ENCODE assay signal across 20 cellular contexts in the genomic region with DNA sequence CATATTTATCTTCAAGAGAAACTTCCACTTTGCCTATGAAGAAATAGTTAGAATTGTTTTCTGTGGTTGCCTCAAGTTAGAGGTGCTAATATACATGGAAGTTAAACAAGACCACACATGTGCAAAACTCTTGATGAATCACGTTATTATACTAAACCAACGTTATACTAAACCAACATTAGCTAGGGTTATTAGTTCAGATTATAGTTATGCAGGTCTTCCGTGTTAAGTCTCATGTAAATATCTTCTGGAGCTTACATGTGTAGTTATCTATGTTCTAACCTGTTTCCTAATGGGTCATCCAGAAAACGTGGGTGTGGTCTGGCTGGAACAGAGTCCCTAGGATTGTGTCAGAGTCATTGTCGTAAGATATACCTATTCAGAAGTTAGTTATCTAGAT.
DNase-seq lines count a peak whose midpoint lies in the region; ATAC-seq, FAIRE-seq and TF ChIP-seq lines count a peak whose summit lies in the region.
"Had no signal": no experiment of that assay in that cellular context is flagged by ENCODE, and none has a peak within 500 bp of the region (broad histone marks: within the 10 kb centered on the region; RNA-seq: fewer than 3 reads in every experiment).

No MANE protein-coding gene starts in this region.

- H3K4me2 ChIP-seq in mesendoderm (ENCODE audit: low read length) = no peak overlapping the region
- H3K4me2 ChIP-seq: GM23338 had no signal

- no peak for FAIRE-seq in bronchial epithelial cell (lab: Jason Lieb, UNC)
- FAIRE-seq: GM12878, GM18507 had no signal

- no peak overlapping the region for H4K5ac ChIP-seq in mesendoderm (ENCODE audit: low read length)

- no peak overlapping the region for H3K9ac ChIP-seq in mesendoderm (ENCODE audit: low read length)

- H2AK5ac ChIP-seq in mesendoderm (ENCODE audit: low read length) = no peak overlapping the region

- H2BK15ac ChIP-seq in mesendoderm (replicated peaks; ENCODE audit: low read depth) = peak overlapping the region; percentile 74

- H3K4ac ChIP-seq in mesendoderm (ENCODE audit: low read depth, low read length) = no peak overlapping the region

- no peaks in the 10 kb centered on the region for H3K27me3 ChIP-seq in bronchial epithelial cell (ENCODE audit: control insufficient read depth, insufficient read depth, low read length)
- H3K27me3 ChIP-seq in mesendoderm (ENCODE audit: insufficient read depth, low read length, poor library complexity) = no peaks in the 10 kb centered on the region
- H3K27me3 ChIP-seq in psoas muscle (ENCODE audit: insufficient read depth in 3 of 3, low read length in 2 of 3) = no peaks in the 10 kb centered on the region

- no CpG with 5 or more reads among the region's 5 CpGs for WGBS in mesendoderm (ENCODE audit: extremely low coverage, insufficient coverage, low lambda C conversion rate)
- WGBS in psoas muscle, 3 donors = 54 to 76% (median 72%) methylated on average over 5 of the region's 5 CpGs

- no peaks in the 10 kb centered on the region for H3K79me1 ChIP-seq in mesendoderm (ENCODE audit: low read length)

- H3K79me2 ChIP-seq in mesendoderm (ENCODE audit: control insufficient read depth, insufficient read depth, low read length) = no peaks in the 10 kb centered on the region

- TF ChIP-seq CTCF in bronchial epithelial cell (IDR thresholded peaks at IDR 0.05; ENCODE audit: insufficient read depth, low read length, severe bottlenecking) (no peak), psoas muscle (IDR thresholded peaks at IDR 0.05) (no peak)

- intact Hi-C loops in psoas muscle (cut with DNase I) = no loop called here

- peak; percentile 43 for DNase-seq in bronchial epithelial cell (ENCODE audit: low read depth)
- no peak for DNase-seq in mesendoderm
- no peak for DNase-seq in psoas muscle
- DNase-seq in A172 (ENCODE audit: low spot score) = no peak
- no peak for DNase-seq in NCI-H2171 (lab: John Stamatoyannopoulos, UW)
- no peak for DNase-seq in DMS153 treated with DMSO at 0.1 percent for 48 hours (lab: John Stamatoyannopoulos, UW; ENCODE audit: unreplicated experiment)
- DNase-seq: 8988T; C1 segment of cervical spinal cord; Calu3; CD4-positive, alpha-beta memory T cell; COR-L47; DMS153; DMS79; EL; GDM1; H9 had no signal

- H3K27ac ChIP-seq in mesendoderm (ENCODE audit: low read depth, low read length) = no peak overlapping the region
- H3K27ac ChIP-seq in psoas muscle = peak overlapping the region; percentile 12

- H2BK5ac ChIP-seq in mesendoderm (ENCODE audit: low read length) = no peak overlapping the region

- H3K4me1 ChIP-seq in mesendoderm (ENCODE audit: control insufficient read depth, low read depth, low read length) (peaks cover 4% of the 10 kb centered on the region), psoas muscle (peaks cover 57% of the 10 kb centered on the region)

- H3K18ac ChIP-seq in mesendoderm (ENCODE audit: low read length) = no peak overlapping the region

- H3K36me3 ChIP-seq in bronchial epithelial cell (ENCODE audit: control insufficient read depth, insufficient read depth, low read length) (no peaks in the 10 kb centered on the region), mesendoderm (ENCODE audit: control insufficient read depth, insufficient read depth, low read length) (no peaks in the 10 kb centered on the region), psoas muscle (ENCODE audit: insufficient read depth in 1 of 2, low read depth in 1 of 2) (peaks cover 0 to 13% of the 10 kb centered on the region in 2 donors)

- ATAC-seq in psoas muscle = peak in 1 of 4 donors; percentile 36
- ATAC-seq: GM12878, GM23338, HCT116 had no signal

- no peaks in the 10 kb centered on the region for H3K9me3 ChIP-seq in psoas muscle

- H3K4me3 ChIP-seq in bronchial epithelial cell (ENCODE audit: low read depth, low read length) (no peak overlapping the region), mesendoderm (ENCODE audit: low read length) (no peak overlapping the region), psoas muscle (no peak overlapping the region)
- H3K4me3 ChIP-seq: GM12878, GM23338 had no signal

- no peak overlapping the region for H3K23ac ChIP-seq in mesendoderm (ENCODE audit: low read length)

- H4K8ac ChIP-seq in mesendoderm (ENCODE audit: low read depth, low read length) = no peak overlapping the region

- H3K56ac ChIP-seq in mesendoderm (ENCODE audit: low read length) = no peak overlapping the region

- H2BK120ac ChIP-seq in mesendoderm (ENCODE audit: low read depth, low read length) = no peak overlapping the region
